ENCODE assay signal across 12 cellular contexts in genomic region chr9:134293576-134294227, GRCh38. TPM values are rescaled to one million over a fixed set of nuclear protein-coding genes. Genes with fewer than 3 reads are reported as not detected.
A peak's percentile ranks its signal among the peaks of the same experiment; 100 is the strongest.
DNase-seq lines count a peak whose midpoint lies in the region; ATAC-seq and TF ChIP-seq lines count a peak whose summit lies in the region.
"Had no signal": no experiment of that assay in that cellular context is flagged by ENCODE, and none has a peak within 500 bp of the region (broad histone marks: within the 10 kb centered on the region; RNA-seq: fewer than 3 reads in every experiment).

No MANE protein-coding gene starts in this region.

- intact Hi-C loops in uterus (cut with DNase I; ENCODE audit: low total_unique reads) (no loop called here), testis (cut with DNase I; ENCODE audit: low total_unique reads) (no loop called here)

- H3K36me3 Mint-ChIP-seq in activated naive CD4-positive, alpha-beta T cell treated with anti-CD3 and anti-CD28 coated beads, Interleukin-2, amount 50 U/mL, for 24 hours: no peaks in the 10 kb centered on the region

- no peak overlapping the region for H3K23ac ChIP-seq in mesenchymal stem cell (ENCODE audit: low read length in 2 of 2)

- peak overlapping the region in 1 of 2 donors; percentile 28 for H3K27ac ChIP-seq in coronary artery
- no peak overlapping the region for H3K27ac ChIP-seq in mesenchymal stem cell (ENCODE audit: low read length, poor library complexity, severe bottlenecking)
- H3K27ac ChIP-seq in uterus: peak overlapping the region in 1 of 2 donors; percentile 20
- no peak overlapping the region for H3K27ac ChIP-seq in testis
- H3K27ac ChIP-seq: right lobe of liver had no signal

- H2BK12ac ChIP-seq in mesenchymal stem cell (ENCODE audit: low read length in 2 of 2): no peak overlapping the region

- H3K27me3 ChIP-seq in mesenchymal stem cell (ENCODE audit: control insufficient read depth in 1 of 2, insufficient read depth in 1 of 2, low read length in 2 of 2) (peaks cover 17 to 35% of the 10 kb centered on the region in 2 experiments), uterus (no peaks in the 10 kb centered on the region), testis (no peaks in the 10 kb centered on the region)
- H3K27me3 ChIP-seq: right lobe of liver had no signal

- H3K18ac ChIP-seq in mesenchymal stem cell (ENCODE audit: low read depth in 1 of 2, low read length in 2 of 2): no peak overlapping the region

- no peak overlapping the region for H4K8ac ChIP-seq in mesenchymal stem cell (ENCODE audit: low read length)

- DNase-seq in activated naive CD4-positive, alpha-beta T cell treated with Interleukin-2 at 50 U/mL for 16 hours: no peak
- DNase-seq in coronary artery (ENCODE audit: low spot score): no peak
- DNase-seq in mesenchymal stem cell: no peak
- peak in 1 of 2 donors; percentile 38 for DNase-seq in uterus
- no peak for DNase-seq in testis
- DNase-seq in activated CD8-positive, alpha-beta memory T cell treated with anti-CD3 and anti-CD28 coated beads, Interleukin-2, amount 50 U/mL, for 4 hours: no peak
- DNase-seq: activated naive CD4-positive, alpha-beta T cell treated with anti-CD3 and anti-CD28 coated beads for 36 hours; AML-193 had no signal

- peak overlapping the region; percentile 52 for H3K4me3 Mint-ChIP-seq in activated naive CD4-positive, alpha-beta T cell treated with anti-CD3 and anti-CD28 coated beads, Interleukin-2, amount 50 U/mL, for 24 hours
- H3K4me3 Mint-ChIP-seq: activated naive CD4-positive, alpha-beta T cell treated with anti-CD3 and anti-CD28 coated beads for 36 hours; T-helper 1 cell treated with Interleukin-12 subunit alpha and Interleukin-12 subunit beta and Interleukin-4 antibody, amounts not matched to agents 30 μg/mL and 1 μg/mL, for 36 hours had no signal

- no peak overlapping the region for H3K4me2 ChIP-seq in mesenchymal stem cell (ENCODE audit: low read length, poor library complexity, severe bottlenecking)

- H3K4me1 ChIP-seq in mesenchymal stem cell (ENCODE audit: control insufficient read depth, insufficient read depth, low read depth, low read length) (peaks cover 3% of the 10 kb centered on the region), uterus (peaks cover 0 to 10% of the 10 kb centered on the region in 2 donors), testis (peaks cover 8% of the 10 kb centered on the region)

- H2BK15ac ChIP-seq in mesenchymal stem cell (ENCODE audit: low read depth, poor library complexity, severe bottlenecking): no peak overlapping the region

- H3K27ac Mint-ChIP-seq in activated naive CD4-positive, alpha-beta T cell treated with anti-CD3 and anti-CD28 coated beads, Interleukin-2, amount 50 U/mL, for 24 hours: no peak overlapping the region
- H3K27ac Mint-ChIP-seq: activated naive CD4-positive, alpha-beta T cell treated with anti-CD3 and anti-CD28 coated beads for 36 hours; T-helper 1 cell treated with Interleukin-12 subunit alpha and Interleukin-12 subunit beta and Interleukin-4 antibody, amounts not matched to agents 30 μg/mL and 1 μg/mL, for 36 hours had no signal

- H3K4me3 ChIP-seq in coronary artery (peak overlapping the region; percentile 60), mesenchymal stem cell (ENCODE audit: insufficient read depth in 1 of 2, low read depth in 1 of 2, low read length in 2 of 2) (peak overlapping the region in 1 of 2 experiments; percentile 69), uterus (peak overlapping the region; percentile 5 to 13), testis (no peak overlapping the region)
- H3K4me3 ChIP-seq: right lobe of liver had no signal

- 77% methylated on average over 22 of the region's 27 CpGs for WGBS in mesenchymal stem cell
- 37 to 44% methylated on average over 12 to 27 of the region's 27 CpGs for WGBS in testis, 2 donors

- no peak overlapping the region for H2BK120ac ChIP-seq in mesenchymal stem cell (ENCODE audit: low read depth, low read length)

- H3K4ac ChIP-seq in mesenchymal stem cell (ENCODE audit: low read depth in 1 of 2, low read length in 2 of 2): no peak overlapping the region

- no peak overlapping the region for H3K14ac ChIP-seq in mesenchymal stem cell (ENCODE audit: low read length in 2 of 2)

- H3K9me3 ChIP-seq in mesenchymal stem cell (ENCODE audit: control insufficient read depth, low read length) (no peaks in the 10 kb centered on the region), uterus (no peaks in the 10 kb centered on the region), testis (no peaks in the 10 kb centered on the region)
- H3K9me3 ChIP-seq: right lobe of liver had no signal

- no peak for TF ChIP-seq CTCF in coronary artery (IDR thresholded peaks at IDR 0.05)
- TF ChIP-seq CTCF in uterus (IDR thresholded peaks at IDR 0.05): no peak
- no peak for TF ChIP-seq CTCF in testis (IDR thresholded peaks at IDR 0.05)

- ATAC-seq in GM18909 (IDR thresholded peaks at IDR 0.05; ENCODE audit: poor library complexity, unreplicated experiment): no peak

- H3K27me3 Mint-ChIP-seq in activated naive CD4-positive, alpha-beta T cell treated with anti-CD3 and anti-CD28 coated beads, Interleukin-2, amount 50 U/mL, for 24 hours: no peaks in the 10 kb centered on the region

- H3K36me3 ChIP-seq in mesenchymal stem cell (ENCODE audit: control insufficient read depth in 1 of 2, insufficient read depth in 2 of 2, low read depth in 1 of 2, low read length in 2 of 2): no peaks in the 10 kb centered on the region
- no peaks in the 10 kb centered on the region for H3K36me3 ChIP-seq in uterus
- no peaks in the 10 kb centered on the region for H3K36me3 ChIP-seq in testis (ENCODE audit: low read depth, missing control alignments)
- H3K36me3 ChIP-seq: right lobe of liver had no signal

- no peak overlapping the region for H2AK5ac ChIP-seq in mesenchymal stem cell (ENCODE audit: low read length, severe bottlenecking)

- TF ChIP-seq POLR2A in uterus (IDR thresholded peaks at IDR 0.05): no peak
- no peak for TF ChIP-seq POLR2A in testis (IDR thresholded peaks at IDR 0.05)

- H4K91ac ChIP-seq in mesenchymal stem cell (ENCODE audit: low read length): no peak overlapping the region

- no peaks in the 10 kb centered on the region for H3K9me3 Mint-ChIP-seq in activated naive CD4-positive, alpha-beta T cell treated with anti-CD3 and anti-CD28 coated beads, Interleukin-2, amount 50 U/mL, for 24 hours
- H3K9me3 Mint-ChIP-seq: activated naive CD4-positive, alpha-beta T cell treated with anti-CD3 and anti-CD28 coated beads for 36 hours; T-helper 1 cell treated with Interleukin-12 subunit alpha and Interleukin-12 subunit beta and Interleukin-4 antibody, amounts not matched to agents 30 μg/mL and 1 μg/mL, for 36 hours had no signal

- H2BK5ac ChIP-seq in mesenchymal stem cell (ENCODE audit: low read depth, low read length, poor library complexity, severe bottlenecking): no peak overlapping the region

- peak overlapping the region; percentile 82 for H3K9ac ChIP-seq in mesenchymal stem cell (ENCODE audit: low read length)

- no peak overlapping the region for H2AFZ ChIP-seq in mesenchymal stem cell (ENCODE audit: low read depth, low read length)

- no peaks in the 10 kb centered on the region for H3K4me1 Mint-ChIP-seq in activated naive CD4-positive, alpha-beta T cell treated with anti-CD3 and anti-CD28 coated beads, Interleukin-2, amount 50 U/mL, for 24 hours

- H3K79me1 ChIP-seq in mesenchymal stem cell (replicated peaks; ENCODE audit: low read length, poor library complexity, severe bottlenecking): no peaks in the 10 kb centered on the region

RNA-seq across cellular contexts. Expression of gene RXRA, which starts 32.6 kb away (rescaled TPM):
- 37.8 TPM for polyA plus RNA-seq in mesenchymal stem cell (2013, experiment 1 of 2)
- polyA plus RNA-seq in mesenchymal stem cell (2013, experiment 2 of 2): 38.3 TPM
- total RNA-seq in uterus (10 to 100 TPM; 17.1 to 84.6 (median 24.0) TPM), testis (10 to 100 TPM; 47.3 to 61.0 TPM)
- polyA plus RNA-seq in testis (ENCODE audit: insufficient read depth, low read depth, low replicate concordance): 31.3 TPM

Comparison
In these comparisons a context has a peak if more than half of its experiments do, and no peak if none do; other contexts are left out.
1. H3K4me3 ChIP-seq: peak in coronary artery (single experiment) and uterus (2 of 2); none in testis (0 of 2).